In the genomic region with DNA sequence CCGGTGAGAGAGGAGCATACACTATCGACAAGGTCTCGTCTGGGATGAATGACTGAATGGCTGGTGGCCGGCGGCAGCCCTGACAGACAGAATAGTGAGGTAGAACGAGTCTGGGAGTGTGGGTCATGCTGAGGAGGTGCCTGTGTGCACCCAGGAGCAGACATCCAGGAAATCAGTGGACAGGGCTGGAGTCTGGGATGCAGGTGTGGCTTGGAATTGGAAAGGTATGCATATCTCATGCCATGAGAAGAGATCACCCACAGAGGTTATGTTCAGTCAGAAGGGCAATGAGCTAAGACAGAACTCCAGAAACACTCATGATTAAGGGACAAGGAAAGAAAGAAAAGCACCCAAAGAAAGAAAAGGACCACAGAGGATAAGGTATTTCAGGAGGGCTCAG, we compare ENCODE assay signal across 19 cellular contexts. TPM values are rescaled to one million over a fixed set of nuclear protein-coding genes. Genes with fewer than 3 reads are reported as not detected.
DNase-seq lines count a peak whose midpoint lies in the region; ATAC-seq, FAIRE-seq and TF ChIP-seq lines count a peak whose summit lies in the region.
"Had no signal": no experiment of that assay in that cellular context is flagged by ENCODE, and none has a peak within 500 bp of the region (broad histone marks: within the 10 kb centered on the region; RNA-seq: fewer than 3 reads in every experiment).

No MANE protein-coding gene starts in this region.

- H3K36me3 ChIP-seq in bronchial epithelial cell (ENCODE audit: control insufficient read depth, insufficient read depth, low read length) = peaks cover 10% of the 10 kb centered on the region

- H3K9me3 Mint-ChIP-seq in activated naive CD4-positive, alpha-beta T cell treated with anti-CD3 and anti-CD28 coated beads, Interleukin-2, amount 50 U/mL, for 24 hours = no peaks in the 10 kb centered on the region
- H3K9me3 Mint-ChIP-seq in neural crest cell = no peaks in the 10 kb centered on the region
- H3K9me3 Mint-ChIP-seq: CD4-positive, CD25-positive, alpha-beta regulatory T cell; GM23338; H9 had no signal

- peak overlapping the region; percentile 10 for H3K27ac Mint-ChIP-seq in activated naive CD4-positive, alpha-beta T cell treated with anti-CD3 and anti-CD28 coated beads, Interleukin-2, amount 50 U/mL, for 24 hours
- H3K27ac Mint-ChIP-seq in neural crest cell (ENCODE audit: unreplicated experiment) = peak overlapping the region; percentile 76
- H3K27ac Mint-ChIP-seq: GM23338 had no signal

- peaks cover 12% of the 10 kb centered on the region for H3K4me1 Mint-ChIP-seq in activated naive CD4-positive, alpha-beta T cell treated with anti-CD3 and anti-CD28 coated beads, Interleukin-2, amount 50 U/mL, for 24 hours
- H3K4me1 Mint-ChIP-seq in neural crest cell = peaks cover 6% of the 10 kb centered on the region

- no peaks in the 10 kb centered on the region for H3K27me3 ChIP-seq in bronchial epithelial cell (ENCODE audit: control insufficient read depth, insufficient read depth, low read length)

- no peak for DNase-seq in activated naive CD4-positive, alpha-beta T cell treated with Interleukin-2 at 50 U/mL for 16 hours
- DNase-seq in bronchial epithelial cell (ENCODE audit: low read depth) (no peak), neural crest cell (ENCODE audit: low read depth, low spot score) (no peak), urothelium cell line (ENCODE audit: low spot score) (no peak)
- DNase-seq: CD4-positive, CD25-positive, alpha-beta regulatory T cell; H9; Karpas-422; NCI-H1092 treated with DMSO at 0.1 percent for 48 hours; NCI-H1436 treated with DMSO at 0.1 percent for 48 hours; NCI-H187 treated with DMSO at 0.1 percent for 48 hours; NCI-H2107; NCI-H524 treated with DMSO at 0.1 percent for 48 hours; NCI-H774 had no signal

- FAIRE-seq in bronchial epithelial cell (lab: Jason Lieb, UNC) (peak; percentile 64), urothelium cell line (lab: Jason Lieb, UNC) (peak; percentile 17)
- FAIRE-seq: D721Med, HepG2 had no signal

- peaks cover 1% of the 10 kb centered on the region for H3K36me3 Mint-ChIP-seq in activated naive CD4-positive, alpha-beta T cell treated with anti-CD3 and anti-CD28 coated beads, Interleukin-2, amount 50 U/mL, for 24 hours
- H3K36me3 Mint-ChIP-seq in neural crest cell (ENCODE audit: low read depth) = no peaks in the 10 kb centered on the region

- H3K4me3 ChIP-seq in bronchial epithelial cell (ENCODE audit: low read depth, low read length) = no peak overlapping the region
- H3K4me3 ChIP-seq: GM23338 had no signal

- H3K27me3 Mint-ChIP-seq in activated naive CD4-positive, alpha-beta T cell treated with anti-CD3 and anti-CD28 coated beads, Interleukin-2, amount 50 U/mL, for 24 hours = no peaks in the 10 kb centered on the region
- H3K27me3 Mint-ChIP-seq in neural crest cell (ENCODE audit: low read depth) = no peaks in the 10 kb centered on the region
- H3K27me3 Mint-ChIP-seq: CD4-positive, CD25-positive, alpha-beta regulatory T cell had no signal

- TF ChIP-seq CTCF in bronchial epithelial cell (IDR thresholded peaks at IDR 0.05; ENCODE audit: insufficient read depth, low read length, severe bottlenecking) = no peak
- no peak for TF ChIP-seq CTCF in neural crest cell (conservative IDR thresholded peaks at IDR 0.05)

- no peak overlapping the region for H3K4me3 Mint-ChIP-seq in activated naive CD4-positive, alpha-beta T cell treated with anti-CD3 and anti-CD28 coated beads, Interleukin-2, amount 50 U/mL, for 24 hours
- H3K4me3 Mint-ChIP-seq in neural crest cell = no peak overlapping the region
- H3K4me3 Mint-ChIP-seq: CD4-positive, CD25-positive, alpha-beta regulatory T cell; GM23338; H9 had no signal

- ATAC-seq in HG02610 (IDR thresholded peaks at IDR 0.05; ENCODE audit: unreplicated experiment) (no peak), GM21423 (IDR thresholded peaks at IDR 0.05; ENCODE audit: unreplicated experiment) (no peak)
- ATAC-seq: GM23338, HepG2 had no signal

RNA-seq across cellular contexts. Expression of a gene that starts 20.8 kb away (rescaled TPM):
- total RNA-seq in bronchial epithelial cell = 46.6 and 68.1 TPM in 2 replicates
- 26.4 and 26.5 TPM in 2 replicates for total RNA-seq in neural crest cell
